30 cellular contexts compared by ENCODE assay signal in genomic region chr11:76281558-76281906, GRCh38.
"Had no signal": no experiment of that assay in that cellular context is flagged by ENCODE, and none has a peak within 500 bp of the region (broad histone marks: within the 10 kb centered on the region; RNA-seq: fewer than 3 reads in every experiment).

No MANE protein-coding gene starts in this region.

- H3K27me3 ChIP-seq: adrenal gland, body of pancreas, breast epithelium had no signal

- H3K9me3 ChIP-seq: adrenal gland, body of pancreas, breast epithelium had no signal

- H3K4me1 ChIP-seq: body of pancreas, breast epithelium had no signal

- DNase-seq: activated B cell treated with CpG ODN at 0.5 μM for 24 hours; activated CD4-positive, alpha-beta memory T cell treated with anti-CD3 and anti-CD28 coated beads for 36 hours; activated CD4-positive, alpha-beta T cell treated with anti-CD3 and anti-CD28 coated beads for 4 hours; activated CD4-positive, alpha-beta T cell treated with anti-CD3 and anti-CD28 coated beads, Interleukin-2, amount 10 ng/mL, durations not matched to agents 24 days and 14 days; activated CD4-positive, alpha-beta T cell treated with anti-CD3 and anti-CD28 coated beads, Interleukin-2, amount 50 U/mL, for 1 hour; activated CD4-positive, alpha-beta T cell treated with anti-CD3 and anti-CD28 coated beads, Interleukin-2, amount 50 U/mL, for 4 hours; activated CD4-positive, CD25-positive, alpha-beta regulatory T cell treated with anti-CD3 and anti-CD28 coated beads, Interleukin-2, amount 50 U/mL, for 72 hours; activated CD8-positive, alpha-beta memory T cell treated with anti-CD3 and anti-CD28 coated beads, Interleukin-2, amount 50 U/mL, for 4 hours; activated CD8-positive, alpha-beta T cell treated with anti-CD3 and anti-CD28 coated beads for 36 hours; activated effector memory CD4-positive, alpha-beta T cell treated with anti-CD3 and anti-CD28 coated beads, Interleukin-2, amount 50 U/mL, for 16 hours; activated gamma-delta T cell treated with Interleukin-2 at 50 U/mL for 16 hours; activated naive CD4-positive, alpha-beta T cell; activated naive CD4-positive, alpha-beta T cell treated with anti-CD3 and anti-CD28 coated beads for 36 hours; activated naive CD4-positive, alpha-beta T cell treated with anti-CD3 and anti-CD28 coated beads, Interleukin-2, amount 50 U/mL, for 16 hours; activated naive CD8-positive, alpha-beta T cell treated with anti-CD3 and anti-CD28 coated beads for 36 hours; activated T-cell treated with anti-CD3 and anti-CD28 coated beads for 4 hours; activated T-cell treated with anti-CD3 and anti-CD28 coated beads, Interleukin-2, amount 50 U/mL, for 1 hour; activated T-cell treated with anti-CD3 and anti-CD28 coated beads, Interleukin-2, amount 50 U/mL, for 4 hours; activated T-cell treated with anti-CD3 and anti-CD28 coated beads, Interleukin-2, amount 50 U/mL, for 72 hours; adrenal gland; amniotic stem cell; aorta; body of pancreas; brain microvascular endothelial cell; central memory CD4-positive, alpha-beta T cell; T-helper 1 cell; T-helper 2 cell; T-helper 9 cell had no signal

- H3K36me3 ChIP-seq: adrenal gland, brain microvascular endothelial cell, breast epithelium had no signal

- H3K27ac ChIP-seq: adrenal gland, body of pancreas, brain microvascular endothelial cell, breast epithelium, VCaP had no signal

- H3K4me3 ChIP-seq: adrenal gland, body of pancreas, breast epithelium had no signal
